ENCODE assay signal across 34 cellular contexts in the genomic region with DNA sequence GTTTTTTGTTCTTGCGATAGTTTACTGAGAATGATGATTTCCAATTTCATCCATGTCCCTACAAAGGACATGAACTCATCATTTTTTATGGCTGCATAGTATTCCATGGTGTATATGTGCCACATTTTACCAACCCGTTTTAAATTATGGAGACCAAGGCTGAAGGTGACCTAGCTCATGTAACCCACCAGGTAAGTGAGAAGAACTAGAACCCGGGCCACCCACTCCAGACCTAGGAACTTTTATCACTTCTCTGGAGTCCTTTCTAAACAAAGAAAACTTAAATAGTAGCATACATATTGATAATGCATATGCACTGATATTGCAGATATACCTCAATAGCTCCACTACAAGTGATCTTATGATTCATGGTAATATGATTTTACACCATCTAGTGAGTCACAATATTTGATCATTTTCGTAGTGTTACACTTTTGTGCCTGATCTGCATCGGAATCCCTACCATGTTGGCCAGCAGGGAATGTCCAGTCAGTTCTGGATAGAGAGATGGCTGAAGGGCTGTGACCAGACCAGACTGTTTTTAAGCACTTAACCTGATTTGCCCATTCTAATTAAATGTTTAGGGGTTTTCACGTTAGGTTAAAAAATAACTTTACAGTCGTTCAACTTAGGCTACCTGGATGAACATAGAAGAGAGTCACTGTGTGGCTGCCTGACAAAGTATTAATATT.
"Had no signal": no experiment of that assay in that cellular context is flagged by ENCODE, and none has a peak within 500 bp of the region (broad histone marks: within the 10 kb centered on the region; RNA-seq: fewer than 3 reads in every experiment).

No MANE protein-coding gene starts in this region.

- H3K27ac ChIP-seq: KMS-11 had no signal

- DNase-seq: Karpas-422, Kasumi-1, MG63, MM.1S, MV-4-11, NCI-H1048, NCI-H1092, NCI-H1092 treated with DMSO at 0.1 percent for 48 hours, NCI-H1105, NCI-H1105 treated with DMSO at 0.1 percent for 48 hours, NCI-H1417, NCI-H1417 treated with DMSO at 0.1 percent for 48 hours, NCI-H1436, NCI-H1436 treated with DMSO at 0.1 percent for 48 hours, NCI-H146, NCI-H1694, NCI-H1694 treated with DMSO at 0.1 percent for 48 hours, NCI-H187, NCI-H187 treated with DMSO at 0.1 percent for 48 hours, NCI-H1930, NCI-H2029, NCI-H2029 treated with DMSO at 0.1 percent for 48 hours, NCI-H2081, NCI-H2081 treated with DMSO at 0.1 percent for 48 hours, NCI-H2107, NCI-H2171, NCI-H2171 treated with DMSO at 0.1 percent for 48 hours, NCI-H2227 treated with DMSO at 0.1 percent for 48 hours, NCI-H226, NCI-H345, NCI-H446, NCI-H446 treated with DMSO at 0.1 percent for 48 hours, NCI-H510A had no signal

- H3K27me3 ChIP-seq: MG63 had no signal

- H3K4me3 ChIP-seq: MG63 had no signal

- H3K9me3 ChIP-seq: MG63 had no signal

- H3K4me2 ChIP-seq: KMS-11 had no signal
